ENCODE assay signal across 26 cellular contexts in the genomic region with DNA sequence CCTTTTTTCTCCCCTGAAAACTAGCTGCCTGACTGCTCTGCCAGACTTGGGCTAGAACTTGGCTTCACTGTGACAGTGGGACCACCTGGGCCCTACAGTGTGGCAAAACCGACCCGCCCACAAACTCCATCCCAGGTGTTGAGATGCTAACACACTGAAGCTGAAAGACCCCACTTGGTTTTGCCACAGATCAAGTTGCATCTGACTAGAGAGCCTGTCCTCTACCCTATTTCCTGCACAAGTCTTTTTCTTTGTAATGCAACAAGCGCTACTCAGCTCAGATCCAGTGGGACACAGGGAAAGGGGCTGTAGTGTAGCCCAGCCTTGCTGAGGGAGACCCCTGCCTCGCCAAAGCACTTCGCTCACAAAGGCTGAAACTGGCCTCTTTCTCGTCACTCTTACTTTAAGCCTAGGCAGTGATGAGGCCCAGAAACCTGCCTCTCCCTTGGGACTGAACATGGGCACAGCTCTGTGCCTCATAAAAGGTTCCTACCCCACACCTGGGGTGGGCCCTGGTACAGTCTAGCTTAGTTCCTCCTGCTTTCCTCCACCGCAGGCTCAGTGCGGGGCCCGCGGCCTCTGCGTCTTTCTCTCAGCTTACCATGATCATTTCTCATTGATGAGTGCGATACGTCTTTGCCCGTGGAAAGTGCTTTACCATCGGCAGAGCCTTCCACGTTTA. TPM values are rescaled to one million over a fixed set of nuclear protein-coding genes. Genes with fewer than 3 reads are reported as not detected.
A peak's percentile ranks its signal among the peaks of the same experiment; 100 is the strongest.
DNase-seq lines count a peak whose midpoint lies in the region; ATAC-seq and TF ChIP-seq lines count a peak whose summit lies in the region.
"Had no signal": no experiment of that assay in that cellular context is flagged by ENCODE, and none has a peak within 500 bp of the region (broad histone marks: within the 10 kb centered on the region; RNA-seq: fewer than 3 reads in every experiment).

No MANE protein-coding gene starts in this region.

- H3K36me3 Mint-ChIP-seq in T-helper 17 cell (ENCODE audit: low read depth) (peaks cover 2% of the 10 kb centered on the region), naive B cell (peaks cover 0 to 7% of the 10 kb centered on the region in 2 donors)
- H3K36me3 Mint-ChIP-seq: activated naive CD4-positive, alpha-beta T cell treated with anti-CD3 and anti-CD28 coated beads, Interleukin-2, amount 50 U/mL, for 24 hours had no signal

- no peak for DNase-seq in T-helper 17 cell
- DNase-seq in naive B cell, result peak; percentile 69
- DNase-seq in NCI-H187 (lab: John Stamatoyannopoulos, UW), result no peak
- DNase-seq in upper lobe of right lung, result no peak
- no peak for DNase-seq in HPDE6-E6E7 (ENCODE audit: extremely low spot score)
- DNase-seq: activated CD4-positive, alpha-beta T cell treated with anti-CD3 and anti-CD28 coated beads, Interleukin-2, amount 50 U/mL, for 4 hours; COR-L47; DND-41; effector memory CD4-positive, alpha-beta T cell; foreskin keratinocyte; left ventricle myocardium superior; midbrain; MV-4-11; NCI-H146; NCI-H526 treated with DMSO at 0.1 percent for 48 hours; RPMI8226; SK-N-SH; WERI-Rb-1 had no signal

- H3K27me3 ChIP-seq in BLaER1 (no peaks in the 10 kb centered on the region), HUES48 (ENCODE audit: control insufficient read depth, insufficient read depth, low read length) (no peaks in the 10 kb centered on the region), upper lobe of right lung (no peaks in the 10 kb centered on the region)
- H3K27me3 ChIP-seq: foreskin keratinocyte had no signal

- intact Hi-C loops in upper lobe of right lung (cut with DNase I), result loop anchor here (10.0 kb wide), 1 partner anchor 56 kb away; no protein-coding TSS in a partner anchor

- ATAC-seq in T-helper 17 cell (peak; percentile 37), naive B cell (ENCODE audit: low read depth in 2 of 2) (peak; percentile 65 to 74), HG03039 (IDR thresholded peaks at IDR 0.05; ENCODE audit: unreplicated experiment) (no peak), upper lobe of right lung (no peak)
- ATAC-seq: activated T-helper 17 cell treated with anti-CD3 and anti-CD28 coated beads, Interleukin-2, amount 50 U/mL, for 72 hours; foreskin keratinocyte; left ventricle myocardium superior; sciatic nerve had no signal

- H3K4me3 Mint-ChIP-seq in T-helper 17 cell (no peak overlapping the region), naive B cell (peak overlapping the region; percentile 16 to 87 (median 72))
- H3K4me3 Mint-ChIP-seq: activated naive CD4-positive, alpha-beta T cell treated with anti-CD3 and anti-CD28 coated beads, Interleukin-2, amount 50 U/mL, for 24 hours; activated T-helper 17 cell treated with anti-CD3 and anti-CD28 coated beads, Interleukin-2, amount 50 U/mL, for 72 hours; T-helper 2 cell treated with Interferon-gamma antibody and Interleukin-4, amounts not matched to agents 5 μg/mL and 100 μg/mL, for 36 hours had no signal

- H3K4me1 Mint-ChIP-seq in T-helper 17 cell, result peaks cover 5% of the 10 kb centered on the region
- peaks cover 51 to 89% (median 71%) of the 10 kb centered on the region in 3 donors for H3K4me1 Mint-ChIP-seq in naive B cell
- H3K4me1 Mint-ChIP-seq: activated naive CD4-positive, alpha-beta T cell treated with anti-CD3 and anti-CD28 coated beads, Interleukin-2, amount 50 U/mL, for 24 hours; activated T-helper 17 cell treated with anti-CD3 and anti-CD28 coated beads, Interleukin-2, amount 50 U/mL, for 72 hours had no signal

- H3K27me3 Mint-ChIP-seq in T-helper 17 cell (peaks cover 14% of the 10 kb centered on the region), naive B cell (peaks cover 0 to 8% (median 0%) of the 10 kb centered on the region in 3 donors)
- H3K27me3 Mint-ChIP-seq: activated naive CD4-positive, alpha-beta T cell treated with anti-CD3 and anti-CD28 coated beads, Interleukin-2, amount 50 U/mL, for 24 hours had no signal

- no peaks in the 10 kb centered on the region for H3K9me3 Mint-ChIP-seq in naive B cell
- H3K9me3 Mint-ChIP-seq: activated naive CD4-positive, alpha-beta T cell treated with anti-CD3 and anti-CD28 coated beads, Interleukin-2, amount 50 U/mL, for 24 hours; activated T-helper 17 cell treated with anti-CD3 and anti-CD28 coated beads, Interleukin-2, amount 50 U/mL, for 72 hours; T-helper 2 cell treated with Interferon-gamma antibody and Interleukin-4, amounts not matched to agents 5 μg/mL and 100 μg/mL, for 36 hours had no signal

- H3K9me3 ChIP-seq in BLaER1 (no peaks in the 10 kb centered on the region), HUES48 (ENCODE audit: control insufficient read depth, insufficient read depth, low read length) (no peaks in the 10 kb centered on the region), T-helper 17 cell (ENCODE audit: control insufficient read depth, low read length, poor library complexity, severe bottlenecking) (no peaks in the 10 kb centered on the region), upper lobe of right lung (no peaks in the 10 kb centered on the region)
- H3K9me3 ChIP-seq: SK-N-SH had no signal

- H3K27ac Mint-ChIP-seq in T-helper 17 cell (no peak overlapping the region), naive B cell (peak overlapping the region; percentile 91 to 99 (median 94))
- H3K27ac Mint-ChIP-seq: activated naive CD4-positive, alpha-beta T cell treated with anti-CD3 and anti-CD28 coated beads, Interleukin-2, amount 50 U/mL, for 24 hours; activated T-helper 17 cell treated with anti-CD3 and anti-CD28 coated beads, Interleukin-2, amount 50 U/mL, for 72 hours; T-helper 2 cell treated with Interferon-gamma antibody and Interleukin-4, amounts not matched to agents 5 μg/mL and 100 μg/mL, for 36 hours had no signal

- H3K36me3 ChIP-seq in BLaER1 (no peaks in the 10 kb centered on the region), HUES48 (ENCODE audit: control insufficient read depth, insufficient read depth, low read length) (no peaks in the 10 kb centered on the region; the same call in 1 of the 2 replicates), upper lobe of right lung (no peaks in the 10 kb centered on the region)
- H3K36me3 ChIP-seq: WERI-Rb-1 had no signal

- no peak overlapping the region for H3K9ac ChIP-seq in BLaER1
- no peak overlapping the region for H3K9ac ChIP-seq in HUES48 (ENCODE audit: low read depth, low read length)
- H3K9ac ChIP-seq: SK-N-SH had no signal

- H3K4me2 ChIP-seq in BLaER1, result peak overlapping the region; percentile 71
- H3K4me2 ChIP-seq: SK-N-SH had no signal

- H3K27ac ChIP-seq in BLaER1, result no peak overlapping the region
- H3K27ac ChIP-seq in HUES48 (ENCODE audit: low read depth, low read length), result peak overlapping the region; percentile 19
- H3K27ac ChIP-seq in upper lobe of right lung, result no peak overlapping the region
- H3K27ac ChIP-seq: foreskin keratinocyte, WERI-Rb-1 had no signal

- TF ChIP-seq CTCF in upper lobe of right lung (IDR thresholded peaks at IDR 0.05), result no peak

- peaks cover 3% of the 10 kb centered on the region; the same call in 1 of the 2 replicates for H4K20me1 ChIP-seq in BLaER1

- H3K4me1 ChIP-seq in BLaER1 (peaks cover 66% of the 10 kb centered on the region), HUES48 (ENCODE audit: control insufficient read depth, insufficient read depth, low read length) (peaks cover 34% of the 10 kb centered on the region), upper lobe of right lung (peaks cover 6% of the 10 kb centered on the region)
- H3K4me1 ChIP-seq: foreskin keratinocyte had no signal

- no peak overlapping the region for H3K4me3 ChIP-seq in BLaER1
- H3K4me3 ChIP-seq in HUES48 (ENCODE audit: low read depth, low read length), result no peak overlapping the region
- H3K4me3 ChIP-seq in upper lobe of right lung, result no peak overlapping the region

RNA-seq across cellular contexts. Expression of a gene that starts 9.7 kb away (rescaled TPM):
- not detected for total RNA-seq in T-helper 17 cell
- 1 to 10 TPM in 1 of 6 donors, under 1 TPM in 3, not detected in 2; 0.53 to 1.8 (median 0.66) TPM for polyA plus RNA-seq in naive B cell (ENCODE audit: low read depth in 6 of 6)
- total RNA-seq in upper lobe of right lung, result 164 TPM
- total RNA-seq: activated T-helper 17 cell treated with anti-CD3 and anti-CD28 coated beads, Interleukin-2, amount 50 U/mL, for 72 hours; bronchial epithelial cell; foreskin keratinocyte had no signal

Comparison
In these comparisons a context has a peak if more than half of its experiments do, and no peak if none do; other contexts are left out.
1. ATAC-seq: peak in T-helper 17 cell (single experiment) and naive B cell (2 of 2); none in HG03039 (single experiment) and upper lobe of right lung (single experiment).
2. RNA of a gene that starts 9.7 kb away (total RNA-seq): 164 TPM in upper lobe of right lung (single experiment); not detected in T-helper 17 cell; every median in the first group is over 100 times any median in the second.